1 cellular context compared by ENCODE assay signal in genomic region chr9:105244274-105244995, GRCh38.
TF ChIP-seq lines count a peak whose summit lies in the region.

Gene SLC44A1 (plus strand): TSS chr9:105244651. CDS start chr9:105244869, 218 bp downstream.

TF ChIP-seq in K562, 482 proteins besides CTCF, POLR2A, EP300 and RAD21 (continued from another document and continues in another):
- TF ChIP-seq MGA (IDR thresholded peaks at IDR 0.05) (peak; percentile 94), PTRF (tag; IDR thresholded peaks at IDR 0.05) (no peak), ETS2 (tag; IDR thresholded peaks at IDR 0.05; ENCODE audit: borderline replicate concordance, poor library complexity, severe bottlenecking) (no peak), CBX1 (IDR thresholded peaks at IDR 0.05; ENCODE audit: low read depth) (no peak; the same call in 1 of the 2 replicates), NFIC (IDR thresholded peaks at IDR 0.05) (peak; percentile 89), ZEB2 (IDR thresholded peaks at IDR 0.05) (peak; percentile 96), ID3 (CRISPR knock-in tag; IDR thresholded peaks at IDR 0.05) (no peak), ID3 (tag; IDR thresholded peaks at IDR 0.05) (peak; percentile 82), ZBTB5 (IDR thresholded peaks at IDR 0.05) (no peak), NELFE (IDR thresholded peaks at IDR 0.05; ENCODE audit: insufficient read depth, insufficient read length) (no peak), ZNF316 (IDR thresholded peaks at IDR 0.05) (no peak), HMG20B (CRISPR knock-in tag; IDR thresholded peaks at IDR 0.05) (no peak), CHD1 (IDR thresholded peaks at IDR 0.05; ENCODE audit: low read length) (no peak), SRSF7 (optimal IDR thresholded peaks at IDR 0.05; ENCODE audit: low read depth, low read length) (no peak), E2F4 (CRISPR knock-in tag; IDR thresholded peaks at IDR 0.05; ENCODE audit: low read depth) (no peak; the same call in 1 of the 2 replicates), TCF7 (IDR thresholded peaks at IDR 0.05; ENCODE audit: borderline replicate concordance) (peak; percentile 82; the same call in 1 of the 2 replicates), EGR1 (conservative IDR thresholded peaks at IDR 0.05) (peak; percentile 44), AFF1 (IDR thresholded peaks at IDR 0.05; ENCODE audit: low read depth in 1 of 2, partially characterized antibody in 2 of 2) (no peak), ZNF354B (CRISPR knock-in tag; IDR thresholded peaks at IDR 0.05) (no peak), RBM22 (IDR thresholded peaks at IDR 0.05; ENCODE audit: low read depth, low read length, poor library complexity, severe bottlenecking) (peak; percentile 95), ZNF445 (CRISPR knock-in tag; IDR thresholded peaks at IDR 0.05; ENCODE audit: low read depth) (no peak), ATF6 (CRISPR knock-in tag; IDR thresholded peaks at IDR 0.05) (peak; percentile 87), ZNF76 (CRISPR knock-in tag; IDR thresholded peaks at IDR 0.05; ENCODE audit: borderline replicate concordance) (0 out of 2 replicates have a peak, but pooled peaks have one; percentile 17), DACH1 (IDR thresholded peaks at IDR 0.05; ENCODE audit: partially characterized antibody) (no peak), MITF (IDR thresholded peaks at IDR 0.05) (0 out of 2 replicates have a peak, but pooled peaks have one; percentile 39), RBM17 (IDR thresholded peaks at IDR 0.05; ENCODE audit: borderline replicate concordance, low read depth, low read length) (no peak), MNT (conservative IDR thresholded peaks at IDR 0.05) (peak in 1 of 2 experiments; percentile 67; a peak in 2 of 4 replicates), ZNF324 (CRISPR knock-in tag; IDR thresholded peaks at IDR 0.05) (no peak), USF2 (CRISPR knock-in tag; IDR thresholded peaks at IDR 0.05) (no peak), RUNX1 (IDR thresholded peaks at IDR 0.05; ENCODE audit: low read depth) (no peak)
